In genomic region chr13:113988859-113989258, GRCh38 we compare ENCODE assay signal across 4 cellular contexts. TPM values are rescaled to one million over a fixed set of nuclear protein-coding genes. Genes with fewer than 3 reads are reported as not detected.
"Had no signal": no experiment of that assay in that cellular context is flagged by ENCODE, and none has a peak within 500 bp of the region (broad histone marks: within the 10 kb centered on the region; RNA-seq: fewer than 3 reads in every experiment).

No MANE protein-coding gene starts in this region.

RNA-seq across cellular contexts. Expression of gene C13orf46, which starts 15.0 kb away (rescaled TPM):
- total RNA-seq: bronchial epithelial cell, HepG2, RPMI7951, SJSA1 had no signal
